8 cellular contexts compared by ENCODE assay signal in the genomic region with DNA sequence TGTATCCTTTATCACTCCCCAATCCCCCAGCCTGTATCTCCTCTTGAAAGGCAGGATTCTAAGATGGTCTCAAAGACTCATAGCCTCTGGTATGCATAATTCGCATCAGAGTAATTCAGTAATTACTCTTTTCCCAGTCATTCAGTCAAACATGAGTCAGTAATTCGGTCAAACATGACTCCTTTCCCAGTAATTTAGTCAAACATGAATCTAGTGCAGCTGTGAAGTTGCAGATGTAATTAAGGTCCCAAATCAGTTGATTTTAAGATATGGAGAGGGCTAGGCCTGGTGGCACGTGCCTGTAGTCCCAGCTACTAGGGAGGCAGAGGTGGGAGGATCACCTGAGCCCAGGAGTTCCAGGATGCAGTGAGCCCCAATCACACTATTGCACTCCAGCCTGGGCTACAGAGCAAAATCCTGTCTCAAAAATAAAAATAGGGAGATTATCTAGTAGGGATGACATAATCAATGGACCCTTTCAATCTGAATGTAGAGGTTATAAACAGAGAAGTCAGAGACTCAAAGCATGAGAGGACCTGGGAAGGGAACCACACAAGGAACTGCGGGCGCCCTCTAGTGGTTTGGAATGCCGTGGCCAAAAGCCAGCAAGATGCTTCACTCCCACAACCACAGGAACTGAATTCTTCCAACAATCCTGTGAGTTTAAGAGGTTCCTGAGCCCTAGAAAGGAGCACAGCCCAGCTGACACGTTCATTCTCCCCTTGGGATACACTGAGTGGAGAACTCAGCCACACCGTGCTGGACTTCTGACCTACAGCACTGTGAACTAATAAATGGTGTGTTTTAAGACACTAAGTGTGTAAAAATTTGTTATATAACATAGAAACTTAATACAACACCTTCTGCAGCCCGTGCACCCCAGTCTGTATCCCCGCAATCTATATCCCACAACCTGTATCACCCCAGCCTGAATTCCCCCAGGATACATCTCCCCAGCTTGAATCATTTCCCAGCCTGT. TPM values are rescaled to one million over a fixed set of nuclear protein-coding genes. Genes with fewer than 3 reads are reported as not detected.
DNase-seq lines count a peak whose midpoint lies in the region; ATAC-seq and TF ChIP-seq lines count a peak whose summit lies in the region.

No MANE protein-coding gene starts in this region.

- TF ChIP-seq CTCF in BJ (IDR thresholded peaks at IDR 0.05; ENCODE audit: insufficient read depth, low read depth, low read length): peak; percentile 86
- TF ChIP-seq CTCF in retinal pigment epithelial cell (conservative IDR thresholded peaks at IDR 0.05; ENCODE audit: low read depth, low read length): peak; percentile 97

- H3K36me3 Mint-ChIP-seq in activated naive CD8-positive, alpha-beta T cell treated with anti-CD3 and anti-CD28 coated beads, Interleukin-2, amount 50 U/mL, for 24 hours (ENCODE audit: low read depth): no peaks in the 10 kb centered on the region

- peaks cover 5% of the 10 kb centered on the region for H3K4me1 Mint-ChIP-seq in activated naive CD8-positive, alpha-beta T cell treated with anti-CD3 and anti-CD28 coated beads, Interleukin-2, amount 50 U/mL, for 24 hours

- H3K27ac Mint-ChIP-seq in activated naive CD8-positive, alpha-beta T cell treated with anti-CD3 and anti-CD28 coated beads, Interleukin-2, amount 50 U/mL, for 24 hours: peak overlapping the region; percentile 18

- CTCF ChIA-PET in BJ (lab: Yijun Ruan, JAX): interaction anchor here (0.6 to 4.8 kb wide), 14 partner anchors 8 to 936 kb away, joined by 3 to 38 read pairs (median 4); no protein-coding TSS in a partner anchor

- POLR2A ChIA-PET in BJ (lab: Charles Lee): no interaction called here

- no peaks in the 10 kb centered on the region for H3K36me3 ChIP-seq in BJ (ENCODE audit: control insufficient read depth, insufficient read depth, low read length)

- no peaks in the 10 kb centered on the region for H3K9me3 Mint-ChIP-seq in activated naive CD8-positive, alpha-beta T cell treated with anti-CD3 and anti-CD28 coated beads, Interleukin-2, amount 50 U/mL, for 24 hours

- ATAC-seq in GM21390 (IDR thresholded peaks at IDR 0.05; ENCODE audit: unreplicated experiment) (peak; percentile 58), left cardiac atrium (peak; percentile 82 to 86), GM21825 (IDR thresholded peaks at IDR 0.05; ENCODE audit: unreplicated experiment) (no peak)
- ATAC-seq in activated naive CD8-positive, alpha-beta T cell treated with anti-CD3 and anti-CD28 coated beads, Interleukin-2, amount 50 U/mL, for 24 hours: peak; percentile 58

- peaks cover 8% of the 10 kb centered on the region for H3K27me3 Mint-ChIP-seq in activated naive CD8-positive, alpha-beta T cell treated with anti-CD3 and anti-CD28 coated beads, Interleukin-2, amount 50 U/mL, for 24 hours

- H3K27me3 ChIP-seq in BJ (ENCODE audit: control insufficient read depth, insufficient read depth, low read length): no peaks in the 10 kb centered on the region

- DNase-seq in BJ (ENCODE audit: low read depth): peak; percentile 22
- peak; percentile 1 for DNase-seq in NCI-H146 treated with DMSO at 0.1 percent for 48 hours (lab: John Stamatoyannopoulos, UW; ENCODE audit: unreplicated experiment)
- peak; percentile 51 for DNase-seq in T follicular helper cell (ENCODE audit: low read depth)
- DNase-seq in activated naive CD8-positive, alpha-beta T cell treated with anti-CD3 and anti-CD28 coated beads, Interleukin-2, amount 50 U/mL, for 24 hours: peak; percentile 82
- DNase-seq in left cardiac atrium: peak; percentile 85
- DNase-seq in retinal pigment epithelial cell (ENCODE audit: low read depth): peak; percentile 37

- intact Hi-C loops in left cardiac atrium (cut with DNase I): loop anchor here in 1 of 2 donors (5.0 kb wide), 1 partner anchor 59 kb away; no protein-coding TSS in a partner anchor

- no peak overlapping the region for H3K4me3 Mint-ChIP-seq in activated naive CD8-positive, alpha-beta T cell treated with anti-CD3 and anti-CD28 coated beads, Interleukin-2, amount 50 U/mL, for 24 hours

- H3K4me3 ChIP-seq in BJ (ENCODE audit: low read depth, low read length) (no peak overlapping the region), retinal pigment epithelial cell (ENCODE audit: low read length) (no peak overlapping the region)

RNA-seq across cellular contexts. Expression of gene ARMH4, which starts 14.3 kb away (rescaled TPM):
- 1.6 and 1.8 TPM in 2 replicates for polyA plus RNA-seq in BJ (2011; rRNA removed)
- 9.6 and 25.9 TPM in 2 replicates for polyA minus RNA-seq in BJ (2011; rRNA and poly(A)+ RNA removed)
- total RNA-seq in left cardiac atrium: 10 to 100 TPM in 1 of 2 donors, 1 to 10 TPM in 1; 6.4 to 15.8 TPM

RNA-seq across cellular contexts. Expression of gene ACTR10, which starts 33.7 kb away (rescaled TPM):
- 48.6 and 95.9 TPM in 2 replicates for polyA plus RNA-seq in BJ (2011; rRNA removed)
- polyA minus RNA-seq in BJ (2011; rRNA and poly(A)+ RNA removed): 13.0 and 14.4 TPM in 2 replicates
- total RNA-seq in left cardiac atrium: 10 to 100 TPM; 66.9 to 76.8 TPM

Comparison
In these comparisons a context has a peak if more than half of its experiments do, and no peak if none do; other contexts are left out.
1. DNase-seq: peak in every context shown above with its lines; median percentile 85 in left cardiac atrium; 82 in activated naive CD8-positive, alpha-beta T cell treated with anti-CD3 and anti-CD28 coated beads, Interleukin-2, amount 50 U/mL, for 24 hours; 51 in T follicular helper cell; 37 in retinal pigment epithelial cell; 22 in BJ; 1 in NCI-H146 treated with DMSO at 0.1 percent for 48 hours.